In the genomic region with DNA sequence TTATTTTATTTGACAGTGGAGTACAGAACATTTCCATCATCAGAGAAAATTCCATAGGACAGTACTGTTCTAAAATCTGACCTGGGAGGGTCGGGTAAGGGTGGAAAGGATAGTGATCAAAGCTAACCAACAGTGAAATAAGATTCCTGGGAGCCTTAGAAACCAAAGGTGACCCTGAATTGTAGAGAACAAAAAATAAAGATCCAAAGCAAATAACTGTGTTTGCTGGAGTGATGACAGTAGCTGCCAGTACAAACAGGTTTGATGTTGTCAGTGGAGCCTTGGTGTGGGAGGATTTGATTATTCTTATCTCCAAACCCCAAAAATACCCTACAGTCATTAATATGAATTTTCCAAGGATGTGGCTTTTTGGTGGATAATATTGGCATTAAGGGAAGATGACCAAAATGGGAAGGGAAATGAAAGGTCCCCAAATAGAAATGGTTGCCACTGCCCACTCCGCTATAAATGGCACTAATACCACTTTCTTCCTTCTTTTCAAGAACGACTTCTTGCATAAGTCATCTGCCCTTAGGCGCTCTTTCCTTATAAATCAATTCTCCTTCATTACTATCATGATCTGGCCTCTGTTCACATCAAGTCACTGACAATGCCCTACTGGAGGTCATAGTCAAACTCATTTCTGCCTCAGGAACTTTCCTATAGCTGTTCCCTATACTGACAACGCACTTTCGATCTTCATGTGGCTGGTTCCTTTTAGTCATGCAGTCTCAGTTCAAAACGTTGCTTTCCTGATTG, we compare ENCODE assay signal across 2 cellular contexts.
TF ChIP-seq lines count a peak whose summit lies in the region.

No MANE protein-coding gene starts in this region.

TF ChIP-seq in WTC11, 78 proteins besides CTCF, POLR2A, EP300 and RAD21 (continued from another document):
- TF ChIP-seq, protein P1, sequence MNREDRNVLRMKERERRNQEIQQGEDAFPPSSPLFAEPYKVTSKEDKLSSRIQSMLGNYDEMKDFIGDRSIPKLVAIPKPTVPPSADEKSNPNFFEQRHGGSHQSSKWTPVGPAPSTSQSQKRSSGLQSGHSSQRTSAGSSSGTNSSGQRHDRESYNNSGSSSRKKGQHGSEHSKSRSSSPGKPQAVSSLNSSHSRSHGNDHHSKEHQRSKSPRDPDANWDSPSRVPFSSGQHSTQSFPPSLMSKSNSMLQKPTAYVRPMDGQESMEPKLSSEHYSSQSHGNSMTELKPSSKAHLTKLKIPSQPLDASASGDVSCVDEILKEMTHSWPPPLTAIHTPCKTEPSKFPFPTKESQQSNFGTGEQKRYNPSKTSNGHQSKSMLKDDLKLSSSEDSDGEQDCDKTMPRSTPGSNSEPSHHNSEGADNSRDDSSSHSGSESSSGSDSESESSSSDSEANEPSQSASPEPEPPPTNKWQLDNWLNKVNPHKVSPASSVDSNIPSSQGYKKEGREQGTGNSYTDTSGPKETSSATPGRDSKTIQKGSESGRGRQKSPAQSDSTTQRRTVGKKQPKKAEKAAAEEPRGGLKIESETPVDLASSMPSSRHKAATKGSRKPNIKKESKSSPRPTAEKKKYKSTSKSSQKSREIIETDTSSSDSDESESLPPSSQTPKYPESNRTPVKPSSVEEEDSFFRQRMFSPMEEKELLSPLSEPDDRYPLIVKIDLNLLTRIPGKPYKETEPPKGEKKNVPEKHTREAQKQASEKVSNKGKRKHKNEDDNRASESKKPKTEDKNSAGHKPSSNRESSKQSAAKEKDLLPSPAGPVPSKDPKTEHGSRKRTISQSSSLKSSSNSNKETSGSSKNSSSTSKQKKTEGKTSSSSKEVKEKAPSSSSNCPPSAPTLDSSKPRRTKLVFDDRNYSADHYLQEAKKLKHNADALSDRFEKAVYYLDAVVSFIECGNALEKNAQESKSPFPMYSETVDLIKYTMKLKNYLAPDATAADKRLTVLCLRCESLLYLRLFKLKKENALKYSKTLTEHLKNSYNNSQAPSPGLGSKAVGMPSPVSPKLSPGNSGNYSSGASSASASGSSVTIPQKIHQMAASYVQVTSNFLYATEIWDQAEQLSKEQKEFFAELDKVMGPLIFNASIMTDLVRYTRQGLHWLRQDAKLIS (CRISPR knock-in tag; IDR thresholded peaks at IDR 0.05; ENCODE audit: borderline replicate concordance), result no peak
- TF ChIP-seq, protein P2, sequence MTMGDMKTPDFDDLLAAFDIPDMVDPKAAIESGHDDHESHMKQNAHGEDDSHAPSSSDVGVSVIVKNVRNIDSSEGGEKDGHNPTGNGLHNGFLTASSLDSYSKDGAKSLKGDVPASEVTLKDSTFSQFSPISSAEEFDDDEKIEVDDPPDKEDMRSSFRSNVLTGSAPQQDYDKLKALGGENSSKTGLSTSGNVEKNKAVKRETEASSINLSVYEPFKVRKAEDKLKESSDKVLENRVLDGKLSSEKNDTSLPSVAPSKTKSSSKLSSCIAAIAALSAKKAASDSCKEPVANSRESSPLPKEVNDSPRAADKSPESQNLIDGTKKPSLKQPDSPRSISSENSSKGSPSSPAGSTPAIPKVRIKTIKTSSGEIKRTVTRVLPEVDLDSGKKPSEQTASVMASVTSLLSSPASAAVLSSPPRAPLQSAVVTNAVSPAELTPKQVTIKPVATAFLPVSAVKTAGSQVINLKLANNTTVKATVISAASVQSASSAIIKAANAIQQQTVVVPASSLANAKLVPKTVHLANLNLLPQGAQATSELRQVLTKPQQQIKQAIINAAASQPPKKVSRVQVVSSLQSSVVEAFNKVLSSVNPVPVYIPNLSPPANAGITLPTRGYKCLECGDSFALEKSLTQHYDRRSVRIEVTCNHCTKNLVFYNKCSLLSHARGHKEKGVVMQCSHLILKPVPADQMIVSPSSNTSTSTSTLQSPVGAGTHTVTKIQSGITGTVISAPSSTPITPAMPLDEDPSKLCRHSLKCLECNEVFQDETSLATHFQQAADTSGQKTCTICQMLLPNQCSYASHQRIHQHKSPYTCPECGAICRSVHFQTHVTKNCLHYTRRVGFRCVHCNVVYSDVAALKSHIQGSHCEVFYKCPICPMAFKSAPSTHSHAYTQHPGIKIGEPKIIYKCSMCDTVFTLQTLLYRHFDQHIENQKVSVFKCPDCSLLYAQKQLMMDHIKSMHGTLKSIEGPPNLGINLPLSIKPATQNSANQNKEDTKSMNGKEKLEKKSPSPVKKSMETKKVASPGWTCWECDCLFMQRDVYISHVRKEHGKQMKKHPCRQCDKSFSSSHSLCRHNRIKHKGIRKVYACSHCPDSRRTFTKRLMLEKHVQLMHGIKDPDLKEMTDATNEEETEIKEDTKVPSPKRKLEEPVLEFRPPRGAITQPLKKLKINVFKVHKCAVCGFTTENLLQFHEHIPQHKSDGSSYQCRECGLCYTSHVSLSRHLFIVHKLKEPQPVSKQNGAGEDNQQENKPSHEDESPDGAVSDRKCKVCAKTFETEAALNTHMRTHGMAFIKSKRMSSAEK (CRISPR knock-in tag; IDR thresholded peaks at IDR 0.05; ENCODE audit: borderline replicate concordance), result no peak
TF ChIP-seq in WTC11: peak in this region for 1.

TF ChIP-seq in liver, 16 proteins besides CTCF, POLR2A, EP300 and RAD21 (continued from another document):
- TF ChIP-seq, protein P3, sequence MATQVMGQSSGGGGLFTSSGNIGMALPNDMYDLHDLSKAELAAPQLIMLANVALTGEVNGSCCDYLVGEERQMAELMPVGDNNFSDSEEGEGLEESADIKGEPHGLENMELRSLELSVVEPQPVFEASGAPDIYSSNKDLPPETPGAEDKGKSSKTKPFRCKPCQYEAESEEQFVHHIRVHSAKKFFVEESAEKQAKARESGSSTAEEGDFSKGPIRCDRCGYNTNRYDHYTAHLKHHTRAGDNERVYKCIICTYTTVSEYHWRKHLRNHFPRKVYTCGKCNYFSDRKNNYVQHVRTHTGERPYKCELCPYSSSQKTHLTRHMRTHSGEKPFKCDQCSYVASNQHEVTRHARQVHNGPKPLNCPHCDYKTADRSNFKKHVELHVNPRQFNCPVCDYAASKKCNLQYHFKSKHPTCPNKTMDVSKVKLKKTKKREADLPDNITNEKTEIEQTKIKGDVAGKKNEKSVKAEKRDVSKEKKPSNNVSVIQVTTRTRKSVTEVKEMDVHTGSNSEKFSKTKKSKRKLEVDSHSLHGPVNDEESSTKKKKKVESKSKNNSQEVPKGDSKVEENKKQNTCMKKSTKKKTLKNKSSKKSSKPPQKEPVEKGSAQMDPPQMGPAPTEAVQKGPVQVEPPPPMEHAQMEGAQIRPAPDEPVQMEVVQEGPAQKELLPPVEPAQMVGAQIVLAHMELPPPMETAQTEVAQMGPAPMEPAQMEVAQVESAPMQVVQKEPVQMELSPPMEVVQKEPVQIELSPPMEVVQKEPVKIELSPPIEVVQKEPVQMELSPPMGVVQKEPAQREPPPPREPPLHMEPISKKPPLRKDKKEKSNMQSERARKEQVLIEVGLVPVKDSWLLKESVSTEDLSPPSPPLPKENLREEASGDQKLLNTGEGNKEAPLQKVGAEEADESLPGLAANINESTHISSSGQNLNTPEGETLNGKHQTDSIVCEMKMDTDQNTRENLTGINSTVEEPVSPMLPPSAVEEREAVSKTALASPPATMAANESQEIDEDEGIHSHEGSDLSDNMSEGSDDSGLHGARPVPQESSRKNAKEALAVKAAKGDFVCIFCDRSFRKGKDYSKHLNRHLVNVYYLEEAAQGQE (IDR thresholded peaks at IDR 0.05), result peak; percentile 31
- TF ChIP-seq TAF1 (conservative IDR thresholded peaks at IDR 0.05) (no peak), EGR1 (IDR thresholded peaks at IDR 0.05; ENCODE audit: low read depth in 2 of 2) (no peak), RXRA (IDR thresholded peaks at IDR 0.05) (peak; percentile 37 to 69)
- TF ChIP-seq, protein P4, sequence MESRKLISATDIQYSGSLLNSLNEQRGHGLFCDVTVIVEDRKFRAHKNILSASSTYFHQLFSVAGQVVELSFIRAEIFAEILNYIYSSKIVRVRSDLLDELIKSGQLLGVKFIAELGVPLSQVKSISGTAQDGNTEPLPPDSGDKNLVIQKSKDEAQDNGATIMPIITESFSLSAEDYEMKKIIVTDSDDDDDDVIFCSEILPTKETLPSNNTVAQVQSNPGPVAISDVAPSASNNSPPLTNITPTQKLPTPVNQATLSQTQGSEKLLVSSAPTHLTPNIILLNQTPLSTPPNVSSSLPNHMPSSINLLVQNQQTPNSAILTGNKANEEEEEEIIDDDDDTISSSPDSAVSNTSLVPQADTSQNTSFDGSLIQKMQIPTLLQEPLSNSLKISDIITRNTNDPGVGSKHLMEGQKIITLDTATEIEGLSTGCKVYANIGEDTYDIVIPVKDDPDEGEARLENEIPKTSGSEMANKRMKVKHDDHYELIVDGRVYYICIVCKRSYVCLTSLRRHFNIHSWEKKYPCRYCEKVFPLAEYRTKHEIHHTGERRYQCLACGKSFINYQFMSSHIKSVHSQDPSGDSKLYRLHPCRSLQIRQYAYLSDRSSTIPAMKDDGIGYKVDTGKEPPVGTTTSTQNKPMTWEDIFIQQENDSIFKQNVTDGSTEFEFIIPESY (IDR thresholded peaks at IDR 0.05), result peak; percentile 49
- TF ChIP-seq, protein P5, sequence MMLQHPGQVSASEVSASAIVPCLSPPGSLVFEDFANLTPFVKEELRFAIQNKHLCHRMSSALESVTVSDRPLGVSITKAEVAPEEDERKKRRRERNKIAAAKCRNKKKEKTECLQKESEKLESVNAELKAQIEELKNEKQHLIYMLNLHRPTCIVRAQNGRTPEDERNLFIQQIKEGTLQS (IDR thresholded peaks at IDR 0.05), result no peak
